ENCODE assay signal across 9 cellular contexts in the genomic region with DNA sequence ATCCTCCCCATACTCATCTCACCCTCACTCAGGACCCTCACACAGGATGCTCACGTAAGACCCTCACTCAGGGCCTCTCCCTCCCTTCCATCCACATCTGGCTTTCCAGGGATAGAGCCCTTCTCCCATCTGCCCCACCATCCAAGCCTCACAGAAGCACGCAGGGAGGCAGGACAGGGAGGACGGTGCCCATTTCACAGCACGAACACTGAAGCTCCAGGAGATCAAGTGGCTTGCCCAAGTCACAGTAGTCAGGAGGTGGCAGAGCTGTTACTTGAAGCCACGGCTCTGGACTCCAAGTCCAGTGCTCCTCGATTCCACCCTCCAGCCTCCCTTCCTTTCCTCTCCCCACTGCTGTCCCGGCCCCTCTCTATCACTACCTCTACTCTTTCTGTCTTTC.
"Had no signal": no experiment of that assay in that cellular context is flagged by ENCODE, and none has a peak within 500 bp of the region (broad histone marks: within the 10 kb centered on the region; RNA-seq: fewer than 3 reads in every experiment).

No MANE protein-coding gene starts in this region.

- H3K27ac ChIP-seq: GM23248, HL-60 had no signal

- DNase-seq: GM23248, GOT3, H7, HFFc6, IMR-90 had no signal

- H2AFZ ChIP-seq: GM23248 had no signal

- H3K9ac ChIP-seq: GM23248 had no signal

- H3K4me3 ChIP-seq: GM23248, HAP-1, K562 had no signal

- H3K4me1 ChIP-seq: HAP-1 had no signal

- ATAC-seq: HCT116 had no signal

- H3K9me3 ChIP-seq: HAP-1 had no signal
